In the genomic region with DNA sequence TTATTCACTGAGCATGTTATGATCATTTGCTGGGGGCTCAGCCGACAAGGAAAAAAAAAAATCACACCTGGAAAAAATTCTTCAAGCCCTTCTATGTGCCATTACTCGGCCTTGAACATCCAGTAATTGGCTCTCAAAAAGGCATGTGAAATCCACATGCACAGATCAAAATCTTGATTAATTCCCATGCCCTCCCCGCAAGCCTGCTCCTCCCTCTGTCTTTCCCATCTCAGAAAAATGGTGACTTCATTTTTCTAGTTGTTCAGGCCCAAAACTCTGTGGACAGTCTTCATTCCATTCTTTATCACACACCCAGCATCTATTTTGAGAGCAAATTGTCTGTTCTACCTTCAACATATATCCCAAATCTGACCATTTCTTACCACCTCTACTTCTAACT, we compare ENCODE assay signal across 27 cellular contexts.
"Had no signal": no experiment of that assay in that cellular context is flagged by ENCODE, and none has a peak within 500 bp of the region (broad histone marks: within the 10 kb centered on the region; RNA-seq: fewer than 3 reads in every experiment).

No MANE protein-coding gene starts in this region.

- H3K9me3 Mint-ChIP-seq: stimulated activated effector memory CD8-positive, alpha-beta T cell treated with anti-CD3 and anti-CD28 coated beads, Interleukin-12 subunit alpha, Interleukin-12 subunit beta, amount 100 ng/mL, for 72 hours; stimulated activated naive B cell treated with anti-CD40 and anti-IgM and Interleukin-4, amounts not matched to agents 10 μg/mL and 1 μg/mL and 100 μg/mL, for 72 hours; stimulated activated naive CD8-positive, alpha-beta T cell treated with anti-CD3 and anti-CD28 coated beads, Interleukin-15, amount 100 ng/mL, for 72 hours; stimulated activated naive CD8-positive, alpha-beta T cell treated with anti-CD3 and anti-CD28 coated beads, Interleukin-15, Interleukin-2, amounts not matched to agents 100 ng/mL and 50 ng/mL, for 24 hours had no signal

- H3K27me3 ChIP-seq: stomach, testis, thyroid gland, tibial artery, tibial nerve, transverse colon, upper lobe of left lung, uterus, vagina had no signal

- H3K36me3 Mint-ChIP-seq: stimulated activated effector memory CD8-positive, alpha-beta T cell treated with anti-CD3 and anti-CD28 coated beads, Interleukin-12 subunit alpha, Interleukin-12 subunit beta, amount 100 ng/mL, for 72 hours; stimulated activated memory B cell treated with anti-CD40 and anti-IgM and Interleukin-4, amounts not matched to agents 10 μg/mL and 1 μg/mL and 100 μg/mL, for 72 hours; stimulated activated naive B cell treated with anti-CD40 and anti-IgM and Interleukin-4, amounts not matched to agents 10 μg/mL and 1 μg/mL and 100 μg/mL, for 72 hours; type B pancreatic cell had no signal

- DNase-seq: stimulated activated CD4-positive, alpha-beta T cell treated with anti-CD3 and anti-CD28 coated beads, Interleukin-2, amount 100 ng/mL, for 48 hours; stimulated activated CD4-positive, alpha-beta T cell treated with anti-CD3 and anti-CD28 coated beads, Interleukin-4, amount 100 ng/mL, for 1 hour; stimulated activated CD4-positive, alpha-beta T cell treated with anti-CD3 and anti-CD28 coated beads, Interleukin-4, amount 100 ng/mL, for 24 hours; stimulated activated CD4-positive, alpha-beta T cell treated with anti-CD3 and anti-CD28 coated beads, Interleukin-4, amount 100 ng/mL, for 4 hours; stimulated activated CD8-positive, alpha-beta memory T cell treated with anti-CD3 and anti-CD28 coated beads, Interleukin-4, amount 100 ng/mL, for 48 hours; stimulated activated naive B cell treated with anti-CD40 and anti-IgM and Interleukin-4, amounts not matched to agents 10 μg/mL and 1 μg/mL and 100 μg/mL, for 72 hours; stimulated activated naive CD4-positive, alpha-beta T cell; stimulated activated naive CD4-positive, alpha-beta T cell treated with Interleukin-2 at 50 U/mL for 16 hours; stimulated activated naive CD8-positive, alpha-beta T cell treated with anti-CD3 and anti-CD28 coated beads, Interleukin-15, amount 100 ng/mL, for 72 hours; stimulated activated naive CD8-positive, alpha-beta T cell treated with anti-CD3 and anti-CD28 coated beads, Interleukin-15, Interleukin-2, amounts not matched to agents 100 U/mL and 50 U/mL, for 24 hours; stomach; substantia nigra; testis; thyroid gland; tibial artery; transverse colon; upper lobe of left lung; upper lobe of right lung; uterus had no signal

- H3K9me3 ChIP-seq: stomach, suprapubic skin, testis, thoracic aorta, thyroid gland, tibial artery, tibial nerve, transverse colon, upper lobe of left lung, upper lobe of right lung, uterus, vagina had no signal

- H3K36me3 ChIP-seq: stomach, suprapubic skin, thoracic aorta, thyroid gland, tibial artery, tibial nerve, transverse colon, upper lobe of left lung, upper lobe of right lung, uterus, vagina had no signal

- H3K4me3 ChIP-seq: stomach, suprapubic skin, testis, thoracic aorta, thyroid gland, tibial artery, tibial nerve, transverse colon, upper lobe of left lung, upper lobe of right lung, uterus, vagina had no signal

- H3K4me3 Mint-ChIP-seq: stimulated activated effector memory CD8-positive, alpha-beta T cell treated with anti-CD3 and anti-CD28 coated beads, Interleukin-12 subunit alpha, Interleukin-12 subunit beta, amount 100 ng/mL, for 72 hours; stimulated activated memory B cell treated with anti-CD40 and anti-IgM and Interleukin-4, amounts not matched to agents 10 μg/mL and 1 μg/mL and 100 μg/mL, for 72 hours; stimulated activated naive B cell treated with anti-CD40 and anti-IgM and Interleukin-4, amounts not matched to agents 10 μg/mL and 1 μg/mL and 100 μg/mL, for 72 hours; stimulated activated naive CD8-positive, alpha-beta T cell treated with anti-CD3 and anti-CD28 coated beads, Interleukin-15, amount 100 ng/mL, for 72 hours; stimulated activated naive CD8-positive, alpha-beta T cell treated with anti-CD3 and anti-CD28 coated beads, Interleukin-15, Interleukin-2, amounts not matched to agents 100 ng/mL and 50 ng/mL, for 24 hours; type B pancreatic cell had no signal

- ATAC-seq: stimulated activated effector memory CD8-positive, alpha-beta T cell treated with anti-CD3 and anti-CD28 coated beads, Interleukin-12 subunit alpha, Interleukin-12 subunit beta, amount 100 ng/mL, for 72 hours; stimulated activated naive B cell treated with anti-CD40 and anti-IgM and Interleukin-4, amounts not matched to agents 10 μg/mL and 1 μg/mL and 100 μg/mL, for 72 hours; stimulated activated naive CD8-positive, alpha-beta T cell treated with anti-CD3 and anti-CD28 coated beads, Interleukin-15, amount 100 ng/mL, for 72 hours; stimulated activated naive CD8-positive, alpha-beta T cell treated with anti-CD3 and anti-CD28 coated beads, Interleukin-15, Interleukin-2, amounts not matched to agents 100 U/mL and 50 U/mL, for 24 hours; upper lobe of right lung had no signal

- H3K27ac Mint-ChIP-seq: stimulated activated effector memory CD8-positive, alpha-beta T cell treated with anti-CD3 and anti-CD28 coated beads, Interleukin-12 subunit alpha, Interleukin-12 subunit beta, amount 100 ng/mL, for 72 hours; stimulated activated memory B cell treated with anti-CD40 and anti-IgM and Interleukin-4, amounts not matched to agents 10 μg/mL and 1 μg/mL and 100 μg/mL, for 72 hours; stimulated activated naive B cell treated with anti-CD40 and anti-IgM and Interleukin-4, amounts not matched to agents 10 μg/mL and 1 μg/mL and 100 μg/mL, for 72 hours; stimulated activated naive CD8-positive, alpha-beta T cell treated with anti-CD3 and anti-CD28 coated beads, Interleukin-15, amount 100 ng/mL, for 72 hours; stimulated activated naive CD8-positive, alpha-beta T cell treated with anti-CD3 and anti-CD28 coated beads, Interleukin-15, Interleukin-2, amounts not matched to agents 100 ng/mL and 50 ng/mL, for 24 hours; type B pancreatic cell had no signal

- H3K27ac ChIP-seq: stomach, suprapubic skin, testis, thoracic aorta, thyroid gland, tibial artery, tibial nerve, transverse colon, upper lobe of left lung, upper lobe of right lung, uterus, vagina had no signal

- H3K27me3 Mint-ChIP-seq: type B pancreatic cell had no signal

- H3K4me1 ChIP-seq: stomach, suprapubic skin, testis, thyroid gland, tibial artery, tibial nerve, transverse colon, upper lobe of left lung, upper lobe of right lung, uterus, vagina had no signal

- H3K4me1 Mint-ChIP-seq: stimulated activated effector memory CD8-positive, alpha-beta T cell treated with anti-CD3 and anti-CD28 coated beads, Interleukin-12 subunit alpha, Interleukin-12 subunit beta, amount 100 ng/mL, for 72 hours; stimulated activated memory B cell treated with anti-CD40 and anti-IgM and Interleukin-4, amounts not matched to agents 10 μg/mL and 1 μg/mL and 100 μg/mL, for 72 hours; stimulated activated naive B cell treated with anti-CD40 and anti-IgM and Interleukin-4, amounts not matched to agents 10 μg/mL and 1 μg/mL and 100 μg/mL, for 72 hours; stimulated activated naive CD8-positive, alpha-beta T cell treated with anti-CD3 and anti-CD28 coated beads, Interleukin-15, amount 100 ng/mL, for 72 hours had no signal
